In genomic region chr12:101931498-101932326, GRCh38 we compare ENCODE assay signal across 9 cellular contexts. TPM values are rescaled to one million over a fixed set of nuclear protein-coding genes. Genes with fewer than 3 reads are reported as not detected.
DNase-seq lines count a peak whose midpoint lies in the region; ATAC-seq and FAIRE-seq lines count a peak whose summit lies in the region.
"Had no signal": no experiment of that assay in that cellular context is flagged by ENCODE, and none has a peak within 500 bp of the region (broad histone marks: within the 10 kb centered on the region; RNA-seq: fewer than 3 reads in every experiment).

No MANE protein-coding gene starts in this region.

- H2BK120ac ChIP-seq in neuronal stem cell (ENCODE audit: low read depth, low read length) = no peak overlapping the region

- H2BK12ac ChIP-seq in neuronal stem cell (ENCODE audit: low read length) = no peak overlapping the region

- H2BK15ac ChIP-seq in neuronal stem cell (ENCODE audit: low read length) = no peak overlapping the region

- no peak overlapping the region for H3K18ac ChIP-seq in neuronal stem cell (ENCODE audit: low read length)

- no peak overlapping the region for H3K27ac ChIP-seq in neuronal stem cell (replicated peaks; ENCODE audit: low read length)

- H3K4ac ChIP-seq in neuronal stem cell (ENCODE audit: low read length) = no peak overlapping the region

- no CpG with 5 or more reads among the region's 5 CpGs for WGBS in neuronal stem cell (ENCODE audit: extremely low coverage in 2 of 2, insufficient read length in 2 of 2, insufficient replicate concordance in 1 of 2), 2 donors

- no peak overlapping the region for H3K14ac ChIP-seq in neuronal stem cell (ENCODE audit: low read length)

- H2AK5ac ChIP-seq in neuronal stem cell (ENCODE audit: low read depth, low read length) = no peak overlapping the region

- no peak overlapping the region for H3K23ac ChIP-seq in neuronal stem cell (ENCODE audit: low read depth, low read length, poor library complexity)

- no peak overlapping the region for H3K4me2 ChIP-seq in neuronal stem cell (ENCODE audit: insufficient read depth, low read length, poor library complexity, severe bottlenecking)

- no peak overlapping the region for H3K9ac ChIP-seq in neuronal stem cell (ENCODE audit: low read depth, low read length, poor library complexity)

- no peak overlapping the region for H4K8ac ChIP-seq in neuronal stem cell (ENCODE audit: low read depth, low read length)

- no peak overlapping the region for H2BK5ac ChIP-seq in neuronal stem cell (ENCODE audit: low read length)

- no peaks in the 10 kb centered on the region for H3K79me1 ChIP-seq in neuronal stem cell (ENCODE audit: low read depth, low read length)

- ATAC-seq in HG02759 (IDR thresholded peaks at IDR 0.05; ENCODE audit: unreplicated experiment) (peak; percentile 61), HG03521 (IDR thresholded peaks at IDR 0.05; ENCODE audit: unreplicated experiment) (peak; percentile 37)

- DNase-seq in GM19239 (ENCODE audit: insufficient read length, low spot score) = no peak
- DNase-seq in neuronal stem cell (ENCODE audit: low spot score) = no peak
- DNase-seq in epidermal melanocyte (ENCODE audit: insufficient read length, low spot score) = no peak
- DNase-seq in activated CD4-positive, alpha-beta T cell treated with anti-CD3 and anti-CD28 coated beads, Interleukin-2, amount 50 U/mL, for 48 hours = no peak
- DNase-seq in NCI-H2107 (lab: John Stamatoyannopoulos, UW) = no peak
- DNase-seq: activated T-cell treated with anti-CD3 and anti-CD28 coated beads, Interleukin-2, amount 50 U/mL, for 1 hour had no signal

- H3K4me1 ChIP-seq in neuronal stem cell (ENCODE audit: control insufficient read depth in 2 of 2, insufficient read depth in 1 of 2, low read depth in 1 of 2, low read length in 2 of 2) = no peaks in the 10 kb centered on the region

- H3K36me3 ChIP-seq in neuronal stem cell (replicated peaks in 1 of 2; ENCODE audit: control insufficient read depth in 2 of 2, insufficient read depth in 2 of 2, low read length in 2 of 2) = no peaks in the 10 kb centered on the region

- no peak overlapping the region for H2AFZ ChIP-seq in neuronal stem cell (ENCODE audit: low read length)

- H3K9me3 ChIP-seq in neuronal stem cell (replicated peaks in 1 of 2; ENCODE audit: control insufficient read depth in 2 of 2, insufficient read depth in 1 of 2, low read depth in 1 of 2, low read length in 2 of 2) = no peaks in the 10 kb centered on the region

- H3K4me3 ChIP-seq in GM08714 (ENCODE audit: low read length) = peak overlapping the region; percentile 56
- H3K4me3 ChIP-seq in neuronal stem cell (ENCODE audit: low read length in 2 of 2) = no peak overlapping the region

- peak; percentile 81 for FAIRE-seq in GM19239 (lab: Jason Lieb, UNC)

- H3K27me3 ChIP-seq in neuronal stem cell (ENCODE audit: control insufficient read depth in 3 of 3, insufficient read depth in 3 of 3, low read depth in 1 of 3, low read length in 3 of 3) = peaks cover 0 to 8% (median 0%) of the 10 kb centered on the region in 3 experiments

- H4K91ac ChIP-seq in neuronal stem cell (ENCODE audit: low read depth, low read length, poor library complexity) = no peak overlapping the region

RNA-seq across cellular contexts. Expression of gene DRAM1, which starts 54.3 kb away (rescaled TPM):
- polyA plus RNA-seq in neuronal stem cell (2013, experiment 1 of 2) = 4.8 TPM
- polyA plus RNA-seq in neuronal stem cell (2013, experiment 2 of 2) = 4.6 TPM
